ENCODE assay signal across 1 cellular context in genomic region chr16:15333969-15334368, GRCh38. TPM values are rescaled to one million over a fixed set of nuclear protein-coding genes. Genes with fewer than 3 reads are reported as not detected.
"Had no signal": no experiment of that assay in that cellular context is flagged by ENCODE, and none has a peak within 500 bp of the region (broad histone marks: within the 10 kb centered on the region; RNA-seq: fewer than 3 reads in every experiment).

No MANE protein-coding gene starts in this region.

RNA-seq across cellular contexts. Expression of gene NPIPA5, which starts 44.1 kb away (rescaled TPM):
- polyA plus RNA-seq: GM23248 had no signal
